ENCODE assay signal across 11 cellular contexts in genomic region chr20:43682446-43682845, GRCh38. TPM values are rescaled to one million over a fixed set of nuclear protein-coding genes. Genes with fewer than 3 reads are reported as not detected.
DNase-seq lines count a peak whose midpoint lies in the region; ATAC-seq and TF ChIP-seq lines count a peak whose summit lies in the region.
"Had no signal": no experiment of that assay in that cellular context is flagged by ENCODE, and none has a peak within 500 bp of the region (broad histone marks: within the 10 kb centered on the region; RNA-seq: fewer than 3 reads in every experiment).

No MANE protein-coding gene starts in this region.

- H3K36me3 ChIP-seq in spleen, result peaks cover 0 to 32% (median 0%) of the 10 kb centered on the region in 6 donors
- no peaks in the 10 kb centered on the region for H3K36me3 ChIP-seq in right atrium auricular region
- H3K36me3 ChIP-seq: cardiac muscle cell had no signal

- peak in 1 of 11 experiments; percentile 3 for TF ChIP-seq CTCF in spleen (IDR thresholded peaks at IDR 0.05 in 8 of 11, conservative IDR thresholded peaks at IDR 0.05 in 3 of 11)
- no peak for TF ChIP-seq CTCF in right atrium auricular region (IDR thresholded peaks at IDR 0.05)

- DNase-seq in spleen (peak; percentile 81), right atrium auricular region (ENCODE audit: low spot score) (no peak), NCI-H128 (lab: John Stamatoyannopoulos, UW; ENCODE audit: unreplicated experiment) (no peak), NCI-H2227 (lab: John Stamatoyannopoulos, UW; ENCODE audit: unreplicated experiment) (no peak)
- DNase-seq: activated T-cell treated with anti-CD3 and anti-CD28 coated beads for 4 hours, NCI-H2029 had no signal

- peaks cover 0 to 40% (median 4%) of the 10 kb centered on the region in 6 donors for H3K4me1 ChIP-seq in spleen
- no peaks in the 10 kb centered on the region for H3K4me1 ChIP-seq in right atrium auricular region

- ATAC-seq in GM19035 (IDR thresholded peaks at IDR 0.05; ENCODE audit: unreplicated experiment) (peak; percentile 38), HG02678 (IDR thresholded peaks at IDR 0.05; ENCODE audit: unreplicated experiment) (peak; percentile 26), HG03457 (IDR thresholded peaks at IDR 0.05; ENCODE audit: unreplicated experiment) (peak; percentile 13)
- ATAC-seq: Panc1 had no signal

- no peak for TF ChIP-seq POLR2A in spleen (IDR thresholded peaks at IDR 0.05)

- H3K4me3 ChIP-seq in spleen (peak overlapping the region in 1 of 8 donors; percentile 6), right atrium auricular region (no peak overlapping the region)
- H3K4me3 ChIP-seq: cardiac muscle cell had no signal

- WGBS in spleen, 5 donors, result 60 to 84% (median 80%) methylated on average over 9 of the region's 9 CpGs

- H3K9me3 ChIP-seq in spleen (no peaks in the 10 kb centered on the region), right atrium auricular region (no peaks in the 10 kb centered on the region)

- intact Hi-C loops in spleen (cut with DNase I; ENCODE audit: low total_unique reads), result no loop called here

- no peaks in the 10 kb centered on the region for H3K27me3 ChIP-seq in spleen (replicated peaks in 1 of 7)
- no peaks in the 10 kb centered on the region for H3K27me3 ChIP-seq in right atrium auricular region
- H3K27me3 ChIP-seq: cardiac muscle cell had no signal

- H3K27ac ChIP-seq in spleen (peak overlapping the region in 7 of 8 donors; percentile 46 to 91 (median 79)), right atrium auricular region (no peak overlapping the region)
- H3K27ac ChIP-seq: cardiac muscle cell had no signal

RNA-seq across cellular contexts. Expression of gene MYBL2, which starts 15.5 kb away (rescaled TPM):
- total RNA-seq in spleen (10 to 100 TPM in 5 of 7 donors, 1 to 10 TPM in 2; 8.2 to 55.2 (median 25.3) TPM), right atrium auricular region (not detected)
- polyA plus RNA-seq in spleen, result 10 to 100 TPM; 17.8 to 60.0 (median 31.5) TPM

RNA-seq across cellular contexts. Expression of gene GTSF1L, which starts 44.4 kb away (rescaled TPM):
- total RNA-seq in spleen (under 1 TPM in 2 of 7 donors, not detected in 5; 0.40 to 0.46 TPM), right atrium auricular region (not detected)
- polyA plus RNA-seq in spleen, result 1 to 10 TPM in 2 of 3 donors, under 1 TPM in 1; 0.90 to 3.0 (median 1.7) TPM
- total RNA-seq: cardiac muscle cell had no signal
- polyA plus RNA-seq: cardiac muscle cell had no signal

Comparison
In these comparisons a context has a peak if more than half of its experiments do, and no peak if none do; other contexts are left out.
1. H3K27ac ChIP-seq: peak in spleen (7 of 8); none in right atrium auricular region (0 of 2).
2. RNA of gene MYBL2, which starts 15.5 kb away (total RNA-seq): 8.2 to 55.2 TPM in spleen; not detected in right atrium auricular region; every median in the first group is over 4 times any median in the second.
3. Peak in every context shown above with its lines, with median percentiles within 50 percentile points of each other: ATAC-seq.